1 cellular context compared by ENCODE assay signal in genomic region chr10:128579280-128579679, GRCh38.
TF ChIP-seq lines count a peak whose summit lies in the region.

No MANE protein-coding gene starts in this region.

TF ChIP-seq in GM23338, 12 proteins besides CTCF, POLR2A, EP300 and RAD21:
- TF ChIP-seq ZNF462 (CRISPR knock-in tag; IDR thresholded peaks at IDR 0.05) = no peak
- TF ChIP-seq ZNF114 (CRISPR knock-in tag; IDR thresholded peaks at IDR 0.05) = no peak
- no peak for TF ChIP-seq ZNF331 (CRISPR knock-in tag; IDR thresholded peaks at IDR 0.05; ENCODE audit: low read depth)
